Comparison of ENCODE assay signal across 8 cellular contexts in genomic region chr4:38782452-38783108, GRCh38. TPM values are rescaled to one million over a fixed set of nuclear protein-coding genes. Genes with fewer than 3 reads are reported as not detected.
DNase-seq lines count a peak whose midpoint lies in the region; ATAC-seq and TF ChIP-seq lines count a peak whose summit lies in the region.

TSS of gene TLR10 (minus strand) at chr4:38782990. CDS start at chr4:38775590, 7,400 bp downstream.

- no peak within 1 kb of the TSS for H3K27ac ChIP-seq in psoas muscle

- TF ChIP-seq CTCF in psoas muscle (IDR thresholded peaks at IDR 0.05) = peak; percentile 68

- 38 to 40% (median 39%) methylated on average over 12 of the region's 12 CpGs for WGBS in psoas muscle, 3 donors

- intact Hi-C loops in psoas muscle (cut with DNase I) = loop anchor here in 1 of 2 donors (5.0 kb wide), 1 partner anchor 720 kb away; no protein-coding TSS in a partner anchor

- H3K36me3 ChIP-seq in psoas muscle (ENCODE audit: insufficient read depth in 1 of 2, low read depth in 1 of 2) = no peaks in the 10 kb centered on the region

- H3K4me1 ChIP-seq in psoas muscle = no peaks in the 10 kb centered on the region

- no peaks in the 10 kb centered on the region for H3K9me3 ChIP-seq in psoas muscle

- DNase-seq in COLO668 (lab: John Stamatoyannopoulos, UW; ENCODE audit: unreplicated experiment) (peak; percentile 41), NCI-H2171 treated with DMSO at 0.1 percent for 48 hours (lab: John Stamatoyannopoulos, UW) (peak; percentile 42), activated T-cell treated with anti-CD3 and anti-CD28 coated beads for 24 hours (ENCODE audit: low read depth) (peak; percentile 20), globus pallidus (ENCODE audit: low spot score) (peak; percentile 60), psoas muscle (no peak)
- DNase-seq in NK-92 treated with Interleukin-12 subunit alpha and Interleukin-12 subunit beta, amount 100 ng/mL, for 24 hours (lab: John Stamatoyannopoulos, UW) = no peak

- ATAC-seq in GM18909 (IDR thresholded peaks at IDR 0.05; ENCODE audit: poor library complexity, unreplicated experiment) (peak; percentile 69), HG03095 (IDR thresholded peaks at IDR 0.05; ENCODE audit: unreplicated experiment) (peak; percentile 66), psoas muscle (peak; percentile 48 to 81 (median 68))

- no peak within 1 kb of the TSS for H3K4me3 ChIP-seq in psoas muscle

- H3K27me3 ChIP-seq in psoas muscle (ENCODE audit: insufficient read depth in 3 of 3, low read length in 2 of 3) = no peaks in the 10 kb centered on the region

RNA-seq across cellular contexts. Expression of gene TLR10, which starts in this region (rescaled TPM):
- total RNA-seq in psoas muscle = under 1 TPM in 3 of 4 donors, not detected in 1; 0.11 to 0.17 (median 0.15) TPM
- under 1 TPM in 2 of 3 donors, not detected in 1; 0.01 TPM for polyA plus RNA-seq in psoas muscle

Comparison
In these comparisons a context has a peak if more than half of its experiments do, and no peak if none do; other contexts are left out.
1. Peak in ATAC-seq in psoas muscle; RNA of the gene not detected or under 1 TPM.
2. DNase-seq: peak in COLO668 (single experiment), NCI-H2171 treated with DMSO at 0.1 percent for 48 hours (single experiment), activated T-cell treated with anti-CD3 and anti-CD28 coated beads for 24 hours (single experiment) and globus pallidus (single experiment); none in psoas muscle (0 of 2) and NK-92 treated with Interleukin-12 subunit alpha and Interleukin-12 subunit beta, amount 100 ng/mL, for 24 hours (single experiment).
3. Peak in every context shown above with its lines, with median percentiles within 50 percentile points of each other: ATAC-seq.